In genomic region chr2:44909831-44910230, GRCh38 we compare ENCODE assay signal across 11 cellular contexts. TPM values are rescaled to one million over a fixed set of nuclear protein-coding genes. Genes with fewer than 3 reads are reported as not detected.
"Had no signal": no experiment of that assay in that cellular context is flagged by ENCODE, and none has a peak within 500 bp of the region (broad histone marks: within the 10 kb centered on the region; RNA-seq: fewer than 3 reads in every experiment).

No MANE protein-coding gene starts in this region.

- H3K4me3 ChIP-seq: GM23248, HAP-1 had no signal

- H3K27ac ChIP-seq: GM23248, HL-60 had no signal

- ATAC-seq: HCT116, HepG2 had no signal

- H3K4me1 ChIP-seq: HAP-1 had no signal

- DNase-seq: GM23248, GOT3, H7, HFFc6, KG1 had no signal

- H3K36me3 ChIP-seq: HAP-1 had no signal

RNA-seq across cellular contexts. Expression of gene SIX3, which starts 31.7 kb away (rescaled TPM):
- total RNA-seq: GM23248, H4, HepG2, HFFc6, HT1080 had no signal
